ENCODE assay signal across 22 cellular contexts in genomic region chr7:132351858-132352539, GRCh38.
DNase-seq lines count a peak whose midpoint lies in the region; ATAC-seq and TF ChIP-seq lines count a peak whose summit lies in the region.
"Had no signal": no experiment of that assay in that cellular context is flagged by ENCODE, and none has a peak within 500 bp of the region (broad histone marks: within the 10 kb centered on the region; RNA-seq: fewer than 3 reads in every experiment).

No MANE protein-coding gene starts in this region.

- no peak for TF ChIP-seq CTCF in left ventricle myocardium inferior (IDR thresholded peaks at IDR 0.05; ENCODE audit: borderline replicate concordance)
- no peak for TF ChIP-seq CTCF in ovary (IDR thresholded peaks at IDR 0.05)
- TF ChIP-seq CTCF in breast epithelium (IDR thresholded peaks at IDR 0.05): no peak

- H3K4me1 ChIP-seq in adipocyte (ENCODE audit: control insufficient read depth, insufficient read depth, low read length) (peaks cover 46% of the 10 kb centered on the region), left ventricle myocardium inferior (peaks cover 29% of the 10 kb centered on the region), ovary (ENCODE audit: insufficient read depth) (peaks cover 17% of the 10 kb centered on the region), breast epithelium (no peaks in the 10 kb centered on the region)

- TF ChIP-seq EP300 in ovary (IDR thresholded peaks at IDR 0.05): no peak

- no peak overlapping the region for H3K27ac ChIP-seq in left ventricle myocardium inferior (replicated peaks)
- H3K27ac ChIP-seq in ovary: peak overlapping the region in 1 of 2 donors; percentile 33
- peak overlapping the region in 1 of 2 donors; percentile 61 for H3K27ac ChIP-seq in breast epithelium

- H3K36me3 ChIP-seq in adipocyte (ENCODE audit: control insufficient read depth, insufficient read depth, low read length, severe bottlenecking) (no peaks in the 10 kb centered on the region), left ventricle myocardium inferior (no peaks in the 10 kb centered on the region), ovary (no peaks in the 10 kb centered on the region), breast epithelium (no peaks in the 10 kb centered on the region)
- H3K36me3 ChIP-seq: esophagus squamous epithelium had no signal

- H3K27me3 ChIP-seq in adipocyte (replicated peaks; ENCODE audit: control insufficient read depth, insufficient read depth, low read length): no peaks in the 10 kb centered on the region
- no peaks in the 10 kb centered on the region for H3K27me3 ChIP-seq in left ventricle myocardium inferior (ENCODE audit: low read depth)
- no peaks in the 10 kb centered on the region for H3K27me3 ChIP-seq in ovary
- H3K27me3 ChIP-seq in breast epithelium: no peaks in the 10 kb centered on the region

- TF ChIP-seq POLR2A in ovary (IDR thresholded peaks at IDR 0.05) (no peak), GM18505 (IDR thresholded peaks at IDR 0.05; ENCODE audit: borderline replicate concordance, extremely low read depth, insufficient read depth, insufficient read length) (no peak), breast epithelium (IDR thresholded peaks at IDR 0.05) (no peak)

- no peaks in the 10 kb centered on the region for H3K9me3 ChIP-seq in adipocyte (ENCODE audit: control insufficient read depth, low read length)
- H3K9me3 ChIP-seq in left ventricle myocardium inferior (replicated peaks): no peaks in the 10 kb centered on the region
- H3K9me3 ChIP-seq in ovary: no peaks in the 10 kb centered on the region
- no peaks in the 10 kb centered on the region for H3K9me3 ChIP-seq in breast epithelium
- H3K9me3 ChIP-seq: esophagus squamous epithelium had no signal

- intact Hi-C loops in left ventricle myocardium inferior (cut with micrococcal nuclease): no loop called here
- intact Hi-C loops in ovary (cut with DNase I): no loop called here
- intact Hi-C loops in breast epithelium (cut with DNase I; ENCODE audit: low total_unique reads): no loop called here

- H3K9ac ChIP-seq in adipocyte (ENCODE audit: low read length): peak overlapping the region; percentile 82

- H3K4me3 ChIP-seq in adipocyte (ENCODE audit: low read length) (peak overlapping the region; percentile 17), left ventricle myocardium inferior (peak overlapping the region; percentile 12), ovary (no peak overlapping the region), breast epithelium (peak overlapping the region in 1 of 3 donors; percentile 11)

- ATAC-seq in GM18505 (IDR thresholded peaks at IDR 0.05; ENCODE audit: unreplicated experiment) (no peak), HG03139 (IDR thresholded peaks at IDR 0.05; ENCODE audit: unreplicated experiment) (no peak)
- ATAC-seq: effector memory CD8-positive, alpha-beta T cell; T-cell had no signal

- peak; percentile 36 for DNase-seq in AG20443 (ENCODE audit: low spot score)
- DNase-seq in adipocyte (ENCODE audit: low read depth): no peak
- no peak for DNase-seq in left ventricle myocardium inferior
- peak in 3 of 5 donors; percentile 33 to 47 (median 36) for DNase-seq in ovary
- no peak for DNase-seq in activated CD8-positive, alpha-beta memory T cell treated with anti-CD3 and anti-CD28 coated beads, Interleukin-2, amount 50 U/mL, for 48 hours
- DNase-seq in breast epithelium (ENCODE audit: low spot score in 2 of 2): no peak
- DNase-seq: ACHN; activated CD4-positive, alpha-beta T cell treated with anti-CD3 and anti-CD28 coated beads for 48 hours; activated gamma-delta T cell; amniotic stem cell; CD4-positive, alpha-beta memory T cell; cerebellar nuclear complex; DMS53; effector memory CD8-positive, alpha-beta T cell; esophagus squamous epithelium; KBM-7; NCI-H2029; NCI-H446 treated with DMSO at 0.1 percent for 48 hours; stimulated activated CD4-positive, alpha-beta T cell treated with anti-CD3 and anti-CD28 coated beads, Interleukin-2, amount 100 ng/mL, for 48 hours; T-cell had no signal

- WGBS in ovary, 3 donors: 18 to 30% (median 19%) methylated on average over 12 of the region's 12 CpGs

Comparison
In these comparisons a context has a peak if more than half of its experiments do, and no peak if none do; other contexts are left out.
1. DNase-seq: peak in AG20443 (single experiment) and ovary (3 of 5); none in adipocyte (single experiment), left ventricle myocardium inferior (single experiment), activated CD8-positive, alpha-beta memory T cell treated with anti-CD3 and anti-CD28 coated beads, Interleukin-2, amount 50 U/mL, for 48 hours (single experiment) and breast epithelium (0 of 2).